Comparison of ENCODE assay signal across 8 cellular contexts in the genomic region with DNA sequence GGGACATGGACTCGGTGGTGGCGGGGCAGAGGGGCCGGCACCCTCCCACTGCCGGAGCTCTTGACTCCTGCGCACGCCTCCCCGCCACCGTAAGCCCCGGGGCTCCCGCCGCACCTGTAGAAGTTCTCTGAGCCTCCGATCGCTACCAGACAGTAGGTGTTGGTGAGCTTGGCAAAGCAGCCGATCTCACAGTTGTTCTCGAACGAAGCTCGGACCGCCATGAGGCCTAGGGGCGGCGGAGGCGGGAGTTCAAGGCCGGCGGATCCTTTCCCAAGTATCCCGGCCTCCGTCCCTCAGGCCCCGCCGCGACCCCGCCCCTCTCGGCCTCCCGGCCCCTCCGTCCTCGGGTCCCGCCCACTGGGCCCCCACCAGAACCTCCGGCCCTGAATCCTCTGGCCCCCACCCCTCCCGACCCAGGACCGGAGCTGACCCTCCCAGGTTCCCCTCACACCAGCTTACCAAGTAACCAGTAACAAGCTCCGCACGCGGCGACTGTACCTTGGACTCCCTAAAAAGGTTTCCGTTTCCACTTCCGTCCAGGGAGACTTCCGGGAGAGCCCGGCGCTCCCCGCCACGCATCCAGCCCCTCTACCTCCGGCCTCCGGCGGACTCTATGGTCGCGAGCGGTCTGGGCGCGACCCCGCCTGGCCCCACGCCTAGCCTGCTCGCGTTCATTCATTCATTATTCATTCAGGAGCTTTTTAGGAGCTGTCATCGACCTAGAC. TPM values are rescaled to one million over a fixed set of nuclear protein-coding genes. Genes with fewer than 3 reads are reported as not detected.
A peak's percentile ranks its signal among the peaks of the same experiment; 100 is the strongest.
DNase-seq lines count a peak whose midpoint lies in the region; ATAC-seq, FAIRE-seq and TF ChIP-seq lines count a peak whose summit lies in the region.

A gene (minus strand): TSS at position 506 of the 725 bp plus-strand sequence. CDS start 285 bp downstream, at position 221.

- H3K9me3 ChIP-seq in kidney (ENCODE audit: control insufficient read depth in 1 of 2, low read length in 2 of 2) = no peaks in the 10 kb centered on the region

- TF ChIP-seq CTCF in kidney (IDR thresholded peaks at IDR 0.05; ENCODE audit: borderline replicate concordance, extremely low read depth, insufficient read depth) = no peak

- H3K36me3 ChIP-seq in kidney (ENCODE audit: control insufficient read depth in 1 of 2, insufficient read depth in 2 of 2, low read length in 2 of 2) = peaks cover 15 to 17% of the 10 kb centered on the region in 2 donors

- FAIRE-seq in kidney (lab: Jason Lieb, UNC) = no peak

- peak within 1 kb of the TSS; percentile 82 to 87 for H3K9ac ChIP-seq in kidney (ENCODE audit: low read length in 2 of 2)

- intact Hi-C loops in kidney (cut with DNase I) = no loop called here

- H3K27ac ChIP-seq in kidney (ENCODE audit: low read depth in 2 of 2, low read length in 2 of 2) = peak within 1 kb of the TSS; percentile 43 to 87

- peak; percentile 79 for ATAC-seq in HG03095 (IDR thresholded peaks at IDR 0.05; ENCODE audit: unreplicated experiment)
- ATAC-seq in activated CD4-positive, CD25-positive, alpha-beta regulatory T cell treated with anti-CD3 and anti-CD28 coated beads, Interleukin-2, amount 50 U/mL, for 24 hours = peak; percentile 91

- peaks cover 24 to 28% of the 10 kb centered on the region in 2 donors for H3K4me1 ChIP-seq in kidney (ENCODE audit: control insufficient read depth in 1 of 2, insufficient read depth in 1 of 2, low read depth in 1 of 2, low read length in 2 of 2)

- peak; percentile 71 for DNase-seq in NK-92 treated with Interleukin-12 subunit alpha and Interleukin-12 subunit beta, amount 100 ng/mL, for 24 hours (lab: John Stamatoyannopoulos, UW)
- DNase-seq in NK-92 (lab: John Stamatoyannopoulos, UW; ENCODE audit: unreplicated experiment) (no peak), NCI-H446 (lab: John Stamatoyannopoulos, UW) (peak; percentile 82 to 89), cerebellum (ENCODE audit: low spot score) (peak; percentile 87), kidney (peak; percentile 93)
- peak; percentile 89 for DNase-seq in stimulated activated CD4-positive, alpha-beta T cell treated with anti-CD3 and anti-CD28 coated beads, Interleukin-15, amount 100 ng/mL, for 24 hours

- peak within 1 kb of the TSS; percentile 84 to 91 for H3K4me3 ChIP-seq in kidney (ENCODE audit: low read length in 2 of 2)

RNA-seq across cellular contexts. Expression of the gene that starts here (rescaled TPM):
- 39.0 TPM for total RNA-seq in cerebellum
- 114 TPM for total RNA-seq in kidney
- polyA plus RNA-seq in kidney (ENCODE audit: insufficient read depth, low read depth, low replicate concordance) = 254 TPM
